In the genomic region with DNA sequence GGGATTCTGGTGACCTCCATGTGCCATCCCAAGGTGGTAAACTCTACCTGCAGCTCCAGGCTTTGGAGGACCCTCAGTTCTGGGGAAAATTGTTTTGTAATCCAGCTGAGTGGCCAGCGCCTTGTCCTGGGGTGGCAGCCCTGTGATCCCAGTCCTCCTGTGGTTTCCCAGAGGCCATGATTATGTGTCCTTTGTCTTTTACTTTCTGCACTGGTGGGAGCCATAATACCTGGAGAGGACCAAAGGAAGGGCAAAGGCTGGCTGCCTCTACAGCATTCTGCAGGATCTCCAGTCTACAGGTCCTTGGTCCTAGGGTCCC, we compare ENCODE assay signal across 25 cellular contexts.
"Had no signal": no experiment of that assay in that cellular context is flagged by ENCODE, and none has a peak within 500 bp of the region (broad histone marks: within the 10 kb centered on the region; RNA-seq: fewer than 3 reads in every experiment).

No MANE protein-coding gene starts in this region.

- H3K36me3 Mint-ChIP-seq: activated naive CD4-positive, alpha-beta T cell treated with anti-CD3 and anti-CD28 coated beads, Interleukin-2, amount 50 U/mL, for 24 hours; naive B cell had no signal

- DNase-seq: activated CD4-positive, alpha-beta memory T cell treated with anti-CD3 and anti-CD28 coated beads, Interleukin-2, amount 10 ng/mL, durations not matched to agents 7 days and 5 days; activated CD4-positive, alpha-beta T cell treated with anti-CD3 and anti-CD28 coated beads, Interleukin-2, amount 10 ng/mL, durations not matched to agents 7 days and 5 days; brain microvascular endothelial cell; effector CD4-positive, alpha-beta T cell; esophagus squamous epithelium; left cardiac atrium; left ventricle myocardium superior; mammary epithelial cell; naive B cell; nephron progenitor cell; stimulated activated CD4-positive, alpha-beta T cell treated with anti-CD3 and anti-CD28 coated beads, Interleukin-1b, Interleukin-23, amount 100 ng/mL, for 48 hours; stimulated activated naive B cell treated with anti-CD40 and anti-IgM and Interleukin-4, amounts not matched to agents 10 μg/mL and 1 μg/mL and 100 μg/mL, for 72 hours; SW 1271; T1000; WERI-Rb-1 had no signal

- H3K27ac ChIP-seq: brain microvascular endothelial cell, esophagus squamous epithelium, hepatocyte, neutrophil, suprapubic skin, WERI-Rb-1 had no signal

- H3K9me3 Mint-ChIP-seq: activated CD4-positive, alpha-beta memory T cell treated with anti-CD3 and anti-CD28 coated beads, Interleukin-2, amount 10 ng/mL, durations not matched to agents 7 days and 5 days; activated CD4-positive, alpha-beta T cell treated with anti-CD3 and anti-CD28 coated beads, Interleukin-2, amount 10 ng/mL, durations not matched to agents 7 days and 5 days; activated naive CD4-positive, alpha-beta T cell treated with anti-CD3 and anti-CD28 coated beads, Interleukin-2, amount 50 U/mL, for 24 hours; activated T-helper 2 cell treated with anti-CD3 and anti-CD28 coated beads, Interferon-gamma antibody, Interleukin-2, Interleukin-4, amounts not matched to agents 10 μg/mL and 5 μg/mL and 100 μg/mL, durations not matched to agents 14 hours and 24 hours and 36 hours; naive B cell; stimulated activated naive B cell treated with anti-CD40 and anti-IgM and Interleukin-4, amounts not matched to agents 10 μg/mL and 1 μg/mL and 100 μg/mL, for 72 hours; T-helper 1 cell treated with Interleukin-12 subunit alpha and Interleukin-12 subunit beta and Interleukin-4 antibody, amounts not matched to agents 30 μg/mL and 1 μg/mL, for 36 hours had no signal

- H3K27me3 Mint-ChIP-seq: activated CD4-positive, alpha-beta memory T cell treated with anti-CD3 and anti-CD28 coated beads, Interleukin-2, amount 10 ng/mL, durations not matched to agents 7 days and 5 days; activated CD4-positive, alpha-beta T cell treated with anti-CD3 and anti-CD28 coated beads, Interleukin-2, amount 10 ng/mL, durations not matched to agents 7 days and 5 days; activated naive CD4-positive, alpha-beta T cell treated with anti-CD3 and anti-CD28 coated beads, Interleukin-2, amount 50 U/mL, for 24 hours; dendritic cell treated with granulocyte-macrophage colony-stimulating factor and Interleukin-4, amounts not matched to agents 40 ng/mL and 50 ng/mL, for 4 days; naive B cell; stimulated activated naive B cell treated with anti-CD40 and anti-IgM and Interleukin-4, amounts not matched to agents 10 μg/mL and 1 μg/mL and 100 μg/mL, for 72 hours had no signal

- H3K4me1 Mint-ChIP-seq: mesothelial cell of epicardium, nephron progenitor cell had no signal

- H3K4me3 Mint-ChIP-seq: activated CD4-positive, alpha-beta memory T cell treated with anti-CD3 and anti-CD28 coated beads, Interleukin-2, amount 10 ng/mL, durations not matched to agents 7 days and 5 days; activated CD4-positive, alpha-beta T cell treated with anti-CD3 and anti-CD28 coated beads, Interleukin-2, amount 10 ng/mL, durations not matched to agents 7 days and 5 days; activated naive CD4-positive, alpha-beta T cell treated with anti-CD3 and anti-CD28 coated beads, Interleukin-2, amount 50 U/mL, for 24 hours; dendritic cell treated with granulocyte-macrophage colony-stimulating factor and Interleukin-4, amounts not matched to agents 40 ng/mL and 50 ng/mL, for 4 days; mesothelial cell of epicardium; nephron progenitor cell; stimulated activated naive B cell treated with anti-CD40 and anti-IgM and Interleukin-4, amounts not matched to agents 10 μg/mL and 1 μg/mL and 100 μg/mL, for 72 hours; T-helper 1 cell treated with Interleukin-12 subunit alpha and Interleukin-12 subunit beta and Interleukin-4 antibody, amounts not matched to agents 30 μg/mL and 1 μg/mL, for 36 hours had no signal

- ATAC-seq: activated CD4-positive, CD25-positive, alpha-beta regulatory T cell treated with anti-CD3 and anti-CD28 coated beads, Interleukin-2, amount 50 U/mL, for 24 hours; gastrocnemius medialis; left cardiac atrium; left ventricle myocardium superior; stimulated activated naive B cell treated with anti-CD40 and anti-IgM and Interleukin-4, amounts not matched to agents 10 μg/mL and 1 μg/mL and 100 μg/mL, for 72 hours had no signal

- H3K27ac Mint-ChIP-seq: activated CD4-positive, alpha-beta memory T cell treated with anti-CD3 and anti-CD28 coated beads, Interleukin-2, amount 10 ng/mL, durations not matched to agents 7 days and 5 days; activated T-helper 2 cell treated with anti-CD3 and anti-CD28 coated beads, Interferon-gamma antibody, Interleukin-2, Interleukin-4, amounts not matched to agents 10 μg/mL and 5 μg/mL and 100 μg/mL, durations not matched to agents 14 hours and 24 hours and 36 hours; mesothelial cell of epicardium; stimulated activated naive B cell treated with anti-CD40 and anti-IgM and Interleukin-4, amounts not matched to agents 10 μg/mL and 1 μg/mL and 100 μg/mL, for 72 hours; T-helper 1 cell treated with Interleukin-12 subunit alpha and Interleukin-12 subunit beta and Interleukin-4 antibody, amounts not matched to agents 30 μg/mL and 1 μg/mL, for 36 hours had no signal
